In the genomic region with DNA sequence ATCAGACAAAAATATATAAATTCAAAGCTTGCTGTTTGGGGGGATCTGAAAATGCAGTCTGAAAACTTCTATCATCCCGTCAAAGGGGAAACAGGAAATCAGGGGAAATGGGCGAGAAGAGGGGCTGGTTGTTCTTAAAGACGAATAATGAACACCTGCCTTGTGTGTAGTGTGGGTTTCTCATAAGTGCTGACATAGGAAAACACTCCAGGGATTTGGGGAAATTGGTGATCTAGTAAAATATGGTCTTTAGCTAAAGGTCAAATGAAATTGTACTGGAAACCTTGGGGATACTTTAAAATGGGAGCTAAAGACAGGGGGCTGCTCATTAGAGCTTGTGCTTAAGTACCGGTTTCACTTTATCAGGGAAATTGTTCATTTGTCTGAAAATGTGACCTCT, we compare ENCODE assay signal across 20 cellular contexts. TPM values are rescaled to one million over a fixed set of nuclear protein-coding genes. Genes with fewer than 3 reads are reported as not detected.
DNase-seq lines count a peak whose midpoint lies in the region; TF ChIP-seq lines count a peak whose summit lies in the region.
"Had no signal": no experiment of that assay in that cellular context is flagged by ENCODE, and none has a peak within 500 bp of the region (broad histone marks: within the 10 kb centered on the region; RNA-seq: fewer than 3 reads in every experiment).

No MANE protein-coding gene starts in this region.

- peak overlapping the region; percentile 66 for H2AFZ ChIP-seq in ACC112 (ENCODE audit: low read length, unreplicated experiment)
- 0 out of 2 replicates have a peak overlapping the region, but pooled peaks have one; percentile 7 for H2AFZ ChIP-seq in GM23248
- H2AFZ ChIP-seq in fibroblast of lung (ENCODE audit: low read length): peak overlapping the region; percentile 44

- H3K27ac ChIP-seq in ACC112 (ENCODE audit: low read depth, low read length) (no peak overlapping the region), GM23248 (no peak overlapping the region), fibroblast of lung (ENCODE audit: insufficient read depth, low read length) (no peak overlapping the region)
- H3K27ac ChIP-seq: SK-N-MC had no signal

- H3K4me3 ChIP-seq in ACC112 (ENCODE audit: low read depth, low read length) (no peak overlapping the region), GM23248 (no peak overlapping the region), fibroblast of lung (replicated peaks in 1 of 4; ENCODE audit: control extremely low read depth in 1 of 4, insufficient read depth in 1 of 4, low read depth in 3 of 4, low read length in 4 of 4) (no peak overlapping the region)
- H3K4me3 ChIP-seq: SK-N-MC had no signal

- no peaks in the 10 kb centered on the region for H3K36me3 ChIP-seq in ACC112 (ENCODE audit: insufficient read depth, low read length)
- H3K36me3 ChIP-seq in GM23248 (ENCODE audit: low read depth): no peaks in the 10 kb centered on the region
- no peaks in the 10 kb centered on the region for H3K36me3 ChIP-seq in fibroblast of lung (ENCODE audit: control insufficient read depth, insufficient read depth, low read length)

- H3F3A ChIP-seq in GM23248 (ENCODE audit: insufficient read depth): peaks cover 3% of the 10 kb centered on the region; the same call in 1 of the 2 replicates

- H3K79me2 ChIP-seq in ACC112 (ENCODE audit: control insufficient read depth, insufficient read depth, low read length, unreplicated experiment): no peaks in the 10 kb centered on the region
- no peaks in the 10 kb centered on the region for H3K79me2 ChIP-seq in GM23248 (ENCODE audit: insufficient read depth)
- H3K79me2 ChIP-seq in fibroblast of lung (ENCODE audit: control insufficient read depth, insufficient read depth, low read length): no peaks in the 10 kb centered on the region

- H3K4me2 ChIP-seq in GM23248 (ENCODE audit: unreplicated experiment) (no peak overlapping the region), fibroblast of lung (ENCODE audit: extremely low read depth, insufficient read depth, low read length) (no peak overlapping the region)

- H3K27me3 ChIP-seq in ACC112 (ENCODE audit: insufficient read depth, low read length): no peaks in the 10 kb centered on the region
- H3K27me3 ChIP-seq in GM23248 (replicated peaks; ENCODE audit: insufficient read depth): no peaks in the 10 kb centered on the region
- no peaks in the 10 kb centered on the region for H3K27me3 ChIP-seq in fibroblast of lung (ENCODE audit: control insufficient read depth, insufficient read depth, low read length)

- H3K9ac ChIP-seq in GM23248 (no peak overlapping the region), fibroblast of lung (ENCODE audit: insufficient read depth, low read length) (no peak overlapping the region)

- H4K20me1 ChIP-seq in GM23248 (ENCODE audit: insufficient read depth) (no peaks in the 10 kb centered on the region), fibroblast of lung (ENCODE audit: control insufficient read depth, extremely low read depth, insufficient read depth, low read length) (no peaks in the 10 kb centered on the region)

- in situ Hi-C loops in GM23248 (cut with MboI): no loop called here

- 95 to 97% methylated on average over 4 of the region's 4 CpGs for WGBS in GM23248 (ENCODE audit: low coverage in 1 of 2, low lambda C conversion rate in 2 of 2, missing lambda C conversion rate in 2 of 2), 2 experiments

- TF ChIP-seq CTCF in fibroblast of lung (conservative IDR thresholded peaks at IDR 0.05 in 1 of 2, IDR thresholded peaks at IDR 0.05 in 1 of 2; ENCODE audit: low read depth in 1 of 2, low read length in 2 of 2): no peak

- H3K9me2 ChIP-seq in GM23248 (ENCODE audit: insufficient read depth): no peaks in the 10 kb centered on the region

- H3K4me1 ChIP-seq in ACC112 (ENCODE audit: control insufficient read depth, insufficient read depth, low read length, unreplicated experiment) (no peaks in the 10 kb centered on the region), GM23248 (ENCODE audit: insufficient read depth) (peaks cover 11% of the 10 kb centered on the region), fibroblast of lung (ENCODE audit: control insufficient read depth, extremely low read depth, insufficient read depth, low read length) (no peaks in the 10 kb centered on the region)

- no peak for DNase-seq in GM23248
- DNase-seq in NCI-H2227 treated with DMSO at 0.1 percent for 48 hours (lab: John Stamatoyannopoulos, UW): peak; percentile 3
- no peak for DNase-seq in fibroblast of lung (ENCODE audit: low read depth in 2 of 2)
- no peak for DNase-seq in NCI-H510A (lab: John Stamatoyannopoulos, UW)
- DNase-seq in posterior cingulate gyrus: no peak
- DNase-seq in SHP77 treated with DMSO at 0.1 percent for 48 hours (lab: John Stamatoyannopoulos, UW): no peak
- DNase-seq: ACHN; C1 segment of cervical spinal cord; CD8-positive, alpha-beta T cell; NCI-H1105 treated with DMSO at 0.1 percent for 48 hours; NCI-H2029 treated with DMSO at 0.1 percent for 48 hours; NCI-H2171 treated with DMSO at 0.1 percent for 48 hours; NCI-H446 treated with DMSO at 0.1 percent for 48 hours; NCI-H774; SHP77; T-helper 2 cell had no signal

- H3K9me3 ChIP-seq in GM23248 (ENCODE audit: low read depth): no peaks in the 10 kb centered on the region
- H3K9me3 ChIP-seq in fibroblast of lung (ENCODE audit: control insufficient read depth, insufficient read depth, low read depth, low read length): no peaks in the 10 kb centered on the region

- intact Hi-C loops in posterior cingulate gyrus (cut with DNase I): loop anchor here (5.0 kb wide), 1 partner anchor 79 kb away; no protein-coding TSS in a partner anchor

RNA-seq across cellular contexts. Expression of a gene that starts 39.6 kb away (rescaled TPM):
- not detected in 2 replicates for total RNA-seq in GM23248 (2014; rRNA removed; shearing (Covaris generic))
- polyA plus RNA-seq in GM23248 (2016; fragmentation: Nextera tagmentation; extraction: Ambion mirVana): not detected in 2 replicates
- not detected in 2 replicates for total RNA-seq in fibroblast of lung
- not detected in 2 replicates for polyA plus RNA-seq in fibroblast of lung
- not detected in 2 replicates for polyA plus RNA-seq in fibroblast of lung (2012)
- polyA minus RNA-seq in fibroblast of lung (ENCODE audit: low replicate concordance): not detected in 2 replicates
- total RNA-seq: CD8-positive, alpha-beta T cell; Daoy; RPMI7951 had no signal

Comparison
In these comparisons a context has a peak if more than half of its experiments do, and no peak if none do; other contexts are left out.
1. H2AFZ ChIP-seq: peak in every context shown above with its lines; median percentile 66 in ACC112; 44 in fibroblast of lung; 7 in GM23248.